In the genomic region with DNA sequence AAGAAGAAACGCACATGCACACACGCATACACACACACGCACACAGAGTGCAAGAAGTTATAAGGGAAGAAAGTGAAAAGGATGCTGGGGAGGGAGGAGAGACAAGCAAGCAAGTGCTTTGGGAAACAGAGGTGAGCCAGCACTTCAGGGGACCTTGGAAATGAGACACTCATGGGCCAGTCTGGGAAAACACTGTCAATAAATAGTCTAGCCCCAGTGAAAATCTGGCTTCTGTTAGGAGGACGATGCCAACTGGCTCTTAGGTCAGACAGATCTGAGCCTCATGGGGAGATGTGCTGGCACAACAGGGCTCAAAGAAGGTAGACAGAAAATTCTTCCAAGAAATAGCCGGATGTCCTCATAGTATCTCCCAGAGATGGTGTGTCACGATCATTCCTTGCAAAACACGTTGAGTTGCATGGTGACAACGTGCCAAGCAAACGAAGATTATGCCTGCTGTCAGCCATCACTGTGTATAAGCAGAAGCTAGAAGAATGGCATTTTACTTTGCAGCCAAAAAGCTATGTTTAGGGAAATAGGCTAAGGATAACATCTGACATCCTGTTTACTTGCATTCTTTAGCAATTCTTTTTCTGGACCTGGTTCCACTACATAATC, we compare ENCODE assay signal across 8 cellular contexts. TPM values are rescaled to one million over a fixed set of nuclear protein-coding genes. Genes with fewer than 3 reads are reported as not detected.
DNase-seq lines count a peak whose midpoint lies in the region; ATAC-seq, FAIRE-seq and TF ChIP-seq lines count a peak whose summit lies in the region.

No MANE protein-coding gene starts in this region.

- H3K27me3 ChIP-seq in CD4-positive, CD25-positive, alpha-beta regulatory T cell (ENCODE audit: control insufficient read depth, insufficient read depth, low read length) = no peaks in the 10 kb centered on the region
- H3K27me3 ChIP-seq in IMR-90 (ENCODE audit: control insufficient read depth, insufficient read depth, low read length) (0 out of 2 replicates have a peak, but pooled peaks cover 1% of the 10 kb centered on the region), astrocyte (ENCODE audit: insufficient read depth, low read length) (no peaks in the 10 kb centered on the region)
- no peaks in the 10 kb centered on the region for H3K27me3 ChIP-seq in naive thymus-derived CD4-positive, alpha-beta T cell (ENCODE audit: control insufficient read depth in 2 of 2, insufficient read depth in 2 of 2, low read length in 2 of 2)

- H4K20me1 ChIP-seq in IMR-90 (ENCODE audit: insufficient read depth, low read length) (no peaks in the 10 kb centered on the region), astrocyte (ENCODE audit: insufficient read depth, low read length) (no peaks in the 10 kb centered on the region)

- in situ Hi-C loops in IMR-90 (cut with MboI; ENCODE audit: low sequenced_read_pairs) = no loop called here

- no peak overlapping the region for H2BK15ac ChIP-seq in IMR-90 (ENCODE audit: low read depth, low read length)

- H3K56ac ChIP-seq in IMR-90 (ENCODE audit: extremely low read depth, insufficient read depth, low read length) = no peak overlapping the region

- no peaks in the 10 kb centered on the region for H3K9me3 ChIP-seq in CD4-positive, CD25-positive, alpha-beta regulatory T cell (ENCODE audit: control insufficient read depth in 2 of 2, low read length in 2 of 2)
- H3K9me3 ChIP-seq in IMR-90 (ENCODE audit: control insufficient read depth, insufficient read depth, low read length) = no peaks in the 10 kb centered on the region
- H3K9me3 ChIP-seq in astrocyte (ENCODE audit: insufficient read depth, low read depth, low read length) = no peaks in the 10 kb centered on the region
- no peaks in the 10 kb centered on the region for H3K9me3 ChIP-seq in naive thymus-derived CD4-positive, alpha-beta T cell (ENCODE audit: control insufficient read depth in 2 of 3, low read length in 3 of 3)

- no peak overlapping the region for H4K5ac ChIP-seq in IMR-90 (ENCODE audit: low read depth, low read length)

- no peaks in the 10 kb centered on the region for H3K9me3 Mint-ChIP-seq in CD4-positive, CD25-positive, alpha-beta regulatory T cell
- H3K9me3 Mint-ChIP-seq in astrocyte (ENCODE audit: unreplicated experiment) = peaks cover 2% of the 10 kb centered on the region
- peaks cover 0 to 2% (median 0%) of the 10 kb centered on the region in 11 donors for H3K9me3 Mint-ChIP-seq in naive thymus-derived CD4-positive, alpha-beta T cell

- TF ChIP-seq CTCF in IMR-90 (conservative IDR thresholded peaks at IDR 0.05; ENCODE audit: low read depth, low read length) = no peak
- TF ChIP-seq CTCF in astrocyte (IDR thresholded peaks at IDR 0.05; ENCODE audit: insufficient read depth, low read depth, low read length) = no peak

- POLR2A ChIA-PET in IMR-90 (lab: Charles Lee; ENCODE audit: unreplicated experiment) = no interaction called here
- POLR2A ChIA-PET in naive thymus-derived CD4-positive, alpha-beta T cell (lab: Charles Lee) = interaction anchor here (0.6 to 5.0 kb wide), 4 partner anchors 13 to 98 kb away, joined by 3 to 46 read pairs (median 5); a partner anchor contains a TSS

- H2AK5ac ChIP-seq in IMR-90 (ENCODE audit: low read depth, low read length) = no peak overlapping the region

- no peak overlapping the region for H2BK5ac ChIP-seq in IMR-90 (ENCODE audit: low read depth, low read length, poor library complexity, severe bottlenecking)

- peak overlapping the region; percentile 93 to 96 (median 96) for H3K4me3 Mint-ChIP-seq in CD4-positive, CD25-positive, alpha-beta regulatory T cell
- no peak overlapping the region for H3K4me3 Mint-ChIP-seq in astrocyte (ENCODE audit: unreplicated experiment)
- peak overlapping the region; percentile 85 to 96 (median 93) for H3K4me3 Mint-ChIP-seq in naive thymus-derived CD4-positive, alpha-beta T cell

- no peak for FAIRE-seq in astrocyte (lab: Jason Lieb, UNC)

- intact Hi-C loops in IMR-90 (cut with micrococcal nuclease) = no loop called here
- intact Hi-C loops in naive thymus-derived CD4-positive, alpha-beta T cell (cut with micrococcal nuclease) = loop anchor here (1.0 to 10.0 kb wide), 5 partner anchors 64 to 286 kb away; a partner anchor contains a TSS

- H3K27me3 Mint-ChIP-seq in CD4-positive, CD25-positive, alpha-beta regulatory T cell = no peaks in the 10 kb centered on the region
- H3K27me3 Mint-ChIP-seq in astrocyte (ENCODE audit: low read depth, unreplicated experiment) = peaks cover 3% of the 10 kb centered on the region
- no peaks in the 10 kb centered on the region for H3K27me3 Mint-ChIP-seq in naive thymus-derived CD4-positive, alpha-beta T cell

- CTCF ChIA-PET in IMR-90 (lab: Yijun Ruan, JAX) = no interaction called here
- CTCF ChIA-PET in naive thymus-derived CD4-positive, alpha-beta T cell (lab: Charles Lee) = no interaction called here

- H2BK20ac ChIP-seq in IMR-90 (ENCODE audit: low read depth, low read length) = no peak overlapping the region

- no peak for DNase-seq in CD4-positive, CD25-positive, alpha-beta regulatory T cell
- DNase-seq in IMR-90 (no peak), astrocyte (ENCODE audit: low read depth) (no peak), HT-29 (ENCODE audit: low spot score) (no peak), GM19238 (ENCODE audit: insufficient read length, low spot score) (no peak)
- peak in 1 of 9 donors; percentile 27 for DNase-seq in naive thymus-derived CD4-positive, alpha-beta T cell

- peaks cover 12 to 53% (median 30%) of the 10 kb centered on the region in 4 donors for H3K4me1 Mint-ChIP-seq in CD4-positive, CD25-positive, alpha-beta regulatory T cell
- H3K4me1 Mint-ChIP-seq in astrocyte (ENCODE audit: low read depth, unreplicated experiment) = no peaks in the 10 kb centered on the region
- H3K4me1 Mint-ChIP-seq in naive thymus-derived CD4-positive, alpha-beta T cell = peaks cover 27 to 68% (median 59%) of the 10 kb centered on the region in 7 donors

- no peak overlapping the region for H4K91ac ChIP-seq in IMR-90 (ENCODE audit: insufficient read depth, low read depth, low read length)

- TF ChIP-seq RAD21 in IMR-90 (IDR thresholded peaks at IDR 0.05; ENCODE audit: low read length) = no peak

- no peaks in the 10 kb centered on the region for H3K79me2 ChIP-seq in astrocyte (ENCODE audit: insufficient read depth, low read length)

- peak overlapping the region; percentile 38 for H3K27ac ChIP-seq in CD4-positive, CD25-positive, alpha-beta regulatory T cell (ENCODE audit: insufficient read depth, low read length, poor library complexity, severe bottlenecking)
- H3K27ac ChIP-seq in IMR-90 (ENCODE audit: insufficient read depth, low read length) (no peak overlapping the region), astrocyte (ENCODE audit: low read depth, low read length) (no peak overlapping the region)
- H3K27ac ChIP-seq in naive thymus-derived CD4-positive, alpha-beta T cell (ENCODE audit: low read depth, low read length) = peak overlapping the region; percentile 80

- H3K79me1 ChIP-seq in IMR-90 (ENCODE audit: low read depth in 1 of 2, low read length in 2 of 2) = no peaks in the 10 kb centered on the region

- H3K4me1 ChIP-seq in CD4-positive, CD25-positive, alpha-beta regulatory T cell (ENCODE audit: control insufficient read depth, insufficient read depth, low read length, poor library complexity, severe bottlenecking) = peaks cover 23% of the 10 kb centered on the region
- peaks cover 2% of the 10 kb centered on the region; the same call in 1 of the 2 replicates for H3K4me1 ChIP-seq in IMR-90 (ENCODE audit: control insufficient read depth, insufficient read depth, low read length)
- H3K4me1 ChIP-seq in astrocyte (ENCODE audit: insufficient read depth, low read length) = no peaks in the 10 kb centered on the region
- H3K4me1 ChIP-seq in naive thymus-derived CD4-positive, alpha-beta T cell (ENCODE audit: control insufficient read depth in 2 of 2, insufficient read depth in 2 of 2, low read length in 2 of 2) = peaks cover 7 to 29% of the 10 kb centered on the region in 2 donors

- no peak overlapping the region for H3K23ac ChIP-seq in IMR-90 (ENCODE audit: low read depth, low read length)

- H4K8ac ChIP-seq in IMR-90 (ENCODE audit: low read depth in 2 of 2, low read length in 2 of 2) = peak overlapping the region in 1 of 2 experiments; percentile 21; a peak in 1 of 4 replicates

- dilution Hi-C loops in IMR-90 (cut with HindIII; ENCODE audit: low sequenced_read_pairs, unreplicated experiment) = no loop called here

- H3K27ac Mint-ChIP-seq in CD4-positive, CD25-positive, alpha-beta regulatory T cell = peak overlapping the region; percentile 83 to 91 (median 89)
- H3K27ac Mint-ChIP-seq in astrocyte (ENCODE audit: unreplicated experiment) = no peak overlapping the region
- peak overlapping the region; percentile 84 to 97 (median 96) for H3K27ac Mint-ChIP-seq in naive thymus-derived CD4-positive, alpha-beta T cell

- peak overlapping the region; percentile 97 for H3K4me3 ChIP-seq in CD4-positive, CD25-positive, alpha-beta regulatory T cell (ENCODE audit: low read depth, low read length)
- H3K4me3 ChIP-seq in IMR-90 (ENCODE audit: insufficient read depth, low read depth, low read length) = no peak overlapping the region
- H3K4me3 ChIP-seq in astrocyte (ENCODE audit: insufficient read depth, low read depth, low read length) = no peak overlapping the region
- peak overlapping the region; percentile 77 for H3K4me3 ChIP-seq in naive thymus-derived CD4-positive, alpha-beta T cell (ENCODE audit: low read length)

- WGBS in IMR-90 (ENCODE audit: extremely low coverage in 2 of 2, insufficient read length in 1 of 2), 2 experiments = 0% methylated on average over 1 of the region's 9 CpGs; no CpG with 5 or more reads in 1 of the 2 experiments

- H2BK120ac ChIP-seq in IMR-90 (ENCODE audit: low read depth, low read length) = no peak overlapping the region

- no peak overlapping the region; the same call in 1 of the 2 replicates for H3K4me2 ChIP-seq in IMR-90 (ENCODE audit: low read depth, low read length)
- H3K4me2 ChIP-seq in astrocyte (ENCODE audit: low read length) = peak overlapping the region; percentile 15

- ATAC-seq in CD4-positive, CD25-positive, alpha-beta regulatory T cell (ENCODE audit: low read depth in 2 of 2) = no peak
- ATAC-seq in IMR-90 (ENCODE audit: low read depth) (peak; percentile 61), GM21360 (IDR thresholded peaks at IDR 0.05; ENCODE audit: unreplicated experiment) (no peak), HG02870 (IDR thresholded peaks at IDR 0.05; ENCODE audit: unreplicated experiment) (no peak)
- ATAC-seq in naive thymus-derived CD4-positive, alpha-beta T cell = peak; percentile 44

- H2AFZ ChIP-seq in IMR-90 (replicated peaks; ENCODE audit: low read length, poor library complexity) = peak overlapping the region; percentile 53
- no peak overlapping the region for H2AFZ ChIP-seq in astrocyte (ENCODE audit: low read depth, low read length)

- H3K9me1 ChIP-seq in IMR-90 (ENCODE audit: insufficient read depth, low read length) = no peaks in the 10 kb centered on the region; the same call in 1 of the 2 replicates

- H3K14ac ChIP-seq in IMR-90 (replicated peaks; ENCODE audit: low read depth, low read length) = no peak overlapping the region

- H3K9ac ChIP-seq in IMR-90 (ENCODE audit: low read depth, low read length) (no peak overlapping the region), astrocyte (ENCODE audit: low read length) (no peak overlapping the region)

- no peaks in the 10 kb centered on the region for H3K36me3 Mint-ChIP-seq in CD4-positive, CD25-positive, alpha-beta regulatory T cell
- no peaks in the 10 kb centered on the region for H3K36me3 Mint-ChIP-seq in astrocyte (ENCODE audit: low read depth, unreplicated experiment)
- H3K36me3 Mint-ChIP-seq in naive thymus-derived CD4-positive, alpha-beta T cell = peaks cover 0 to 30% (median 0%) of the 10 kb centered on the region in 5 donors

- H2AK9ac ChIP-seq in IMR-90 (replicated peaks; ENCODE audit: low read depth, low read length, poor library complexity) = no peak overlapping the region

- BruUV-seq in IMR-90 (replicated peaks; lab: Mats Ljungman, UMichigan) = no TSS peak

- no peak for TF ChIP-seq POLR2A in IMR-90 (IDR thresholded peaks at IDR 0.05; ENCODE audit: low read depth, low read length)

- peaks cover 2% of the 10 kb centered on the region for H3K36me3 ChIP-seq in CD4-positive, CD25-positive, alpha-beta regulatory T cell (ENCODE audit: control insufficient read depth, insufficient read depth, low read length)
- H3K36me3 ChIP-seq in IMR-90 (ENCODE audit: control insufficient read depth, insufficient read depth, low read length) (no peaks in the 10 kb centered on the region), astrocyte (ENCODE audit: insufficient read depth, low read length) (no peaks in the 10 kb centered on the region)
- H3K36me3 ChIP-seq in naive thymus-derived CD4-positive, alpha-beta T cell (ENCODE audit: control insufficient read depth in 2 of 3, insufficient read depth in 3 of 3, low read length in 3 of 3) = no peaks in the 10 kb centered on the region

- H3K18ac ChIP-seq in IMR-90 (ENCODE audit: low read depth, low read length) = no peak overlapping the region

- H3K4ac ChIP-seq in IMR-90 (ENCODE audit: low read depth, low read length) = peak overlapping the region; percentile 21; the same call in 1 of the 2 replicates

RNA-seq across cellular contexts. Expression of a gene that starts 0.6 kb away (rescaled TPM):
- total RNA-seq in CD4-positive, CD25-positive, alpha-beta regulatory T cell = 87.8 TPM
- 100 to 1,000 TPM in 1 of 4 donors, 10 to 100 TPM in 3; 83.0 to 111 (median 86.9) TPM for polyA plus RNA-seq in CD4-positive, CD25-positive, alpha-beta regulatory T cell
- total RNA-seq in IMR-90 (2012; rRNA removed) = 2.7 and 3.1 TPM in 2 replicates
- 1.5 and 2.1 TPM in 2 replicates for polyA plus RNA-seq in IMR-90 (2012; rRNA removed)
- 0.66 and 0.74 TPM in 2 replicates for polyA plus RNA-seq in IMR-90 (2012; cell fraction: cytosol; rRNA removed)
- 0.55 and 3.5 TPM in 2 replicates for polyA plus RNA-seq in IMR-90 (2012; cell fraction: nucleus; rRNA removed; ENCODE audit: low replicate concordance)
- total RNA-seq in astrocyte = 4.7 and 6.1 TPM in 2 replicates
- 100 to 1,000 TPM in 1 of 5 experiments, 10 to 100 TPM in 4; 66.1 to 102 (median 81.5) TPM for total RNA-seq in naive thymus-derived CD4-positive, alpha-beta T cell
- polyA plus RNA-seq in naive thymus-derived CD4-positive, alpha-beta T cell = 10 to 100 TPM; 88.2 to 99.0 TPM
- total RNA-seq in HT-29 (2014; rRNA removed; shearing (Covaris generic)) = not detected in 2 replicates

Comparison
In these comparisons a context has a peak if more than half of its experiments do, and no peak if none do; other contexts are left out.
1. ATAC-seq: peak in IMR-90 (single experiment) and naive thymus-derived CD4-positive, alpha-beta T cell (single experiment); none in CD4-positive, CD25-positive, alpha-beta regulatory T cell (0 of 2), GM21360 (single experiment) and HG02870 (single experiment).
2. H3K27ac ChIP-seq: peak in CD4-positive, CD25-positive, alpha-beta regulatory T cell (single experiment) and naive thymus-derived CD4-positive, alpha-beta T cell (single experiment); none in IMR-90 (single experiment) and astrocyte (single experiment).
3. H3K4me3 ChIP-seq: peak in CD4-positive, CD25-positive, alpha-beta regulatory T cell (single experiment) and naive thymus-derived CD4-positive, alpha-beta T cell (single experiment); none in IMR-90 (single experiment) and astrocyte (single experiment).